Comparison of ENCODE assay signal across 8 cellular contexts in genomic region chr6:122399055-122399347, GRCh38. TPM values are rescaled to one million over a fixed set of nuclear protein-coding genes. Genes with fewer than 3 reads are reported as not detected.
DNase-seq lines count a peak whose midpoint lies in the region; ATAC-seq and TF ChIP-seq lines count a peak whose summit lies in the region.

No MANE protein-coding gene starts in this region.

- intact Hi-C loops in colonic mucosa (cut with DNase I): no loop called here

- peaks cover 11 to 23% (median 15%) of the 10 kb centered on the region in 10 experiments for H3K4me1 ChIP-seq in BLaER1 treated with 17β-estradiol and CSF1 and Interleukin-3, amounts not matched to agents 10 nM and 100 nM
- H3K4me1 ChIP-seq in colonic mucosa: peaks cover 5% of the 10 kb centered on the region

- peaks cover 0 to 32% (median 10%) of the 10 kb centered on the region in 11 experiments; a peak in 7 of 22 replicates for H4K20me1 ChIP-seq in BLaER1 treated with 17β-estradiol and CSF1 and Interleukin-3, amounts not matched to agents 10 nM and 100 nM
- no peaks in the 10 kb centered on the region for H4K20me1 ChIP-seq in neural cell (ENCODE audit: insufficient read depth)

- H3K9ac ChIP-seq in BLaER1 treated with 17β-estradiol and CSF1 and Interleukin-3, amounts not matched to agents 10 nM and 100 nM: peak overlapping the region in 6 of 11 experiments; percentile 27 to 60 (median 49); a peak in 8 of 22 replicates
- no peak overlapping the region for H3K9ac ChIP-seq in colonic mucosa (ENCODE audit: low read depth in 2 of 2, low read length in 2 of 2)
- H3K9ac ChIP-seq in neural cell (ENCODE audit: low read length): peak overlapping the region; percentile 58

- H3K4me3 ChIP-seq in BLaER1 treated with 17β-estradiol and CSF1 and Interleukin-3, amounts not matched to agents 10 nM and 100 nM: peak overlapping the region in 7 of 10 experiments; percentile 13 to 53 (median 39); a peak in 10 of 20 replicates
- H3K4me3 ChIP-seq in MG63 (peak overlapping the region; percentile 98), colonic mucosa (peak overlapping the region; percentile 90), neural cell (ENCODE audit: low read length) (peak overlapping the region; percentile 87)

- H3K9me2 ChIP-seq in neural cell (ENCODE audit: insufficient read depth, low read length): no peaks in the 10 kb centered on the region

- peaks cover 0 to 8% (median 0%) of the 10 kb centered on the region in 11 experiments; a peak in 3 of 22 replicates for H3K9me3 ChIP-seq in BLaER1 treated with 17β-estradiol and CSF1 and Interleukin-3, amounts not matched to agents 10 nM and 100 nM (replicated peaks in 1 of 11)
- H3K9me3 ChIP-seq in MG63 (no peaks in the 10 kb centered on the region), colonic mucosa (no peaks in the 10 kb centered on the region), neural cell (ENCODE audit: low read length) (no peaks in the 10 kb centered on the region)

- TF ChIP-seq CTCF in colonic mucosa (IDR thresholded peaks at IDR 0.05): no peak
- no peak for TF ChIP-seq CTCF in neural cell (IDR thresholded peaks at IDR 0.05; ENCODE audit: poor library complexity, severe bottlenecking)

- H3K27me3 ChIP-seq in BLaER1 treated with 17β-estradiol and CSF1 and Interleukin-3, amounts not matched to agents 10 nM and 100 nM: no peaks in the 10 kb centered on the region
- no peaks in the 10 kb centered on the region; the same call in 1 of the 2 replicates for H3K27me3 ChIP-seq in MG63
- H3K27me3 ChIP-seq in colonic mucosa: no peaks in the 10 kb centered on the region
- no peaks in the 10 kb centered on the region for H3K27me3 ChIP-seq in neural cell (ENCODE audit: insufficient read depth, low read depth, low read length)

- H3K4me2 ChIP-seq in BLaER1 treated with 17β-estradiol and CSF1 and Interleukin-3, amounts not matched to agents 10 nM and 100 nM: peak overlapping the region; percentile 23 to 80 (median 61); a peak in 20 of 22 replicates
- peak overlapping the region; percentile 74 for H3K4me2 ChIP-seq in neural cell (ENCODE audit: low read length)

- no peak for TF ChIP-seq RAD21 in neural cell (conservative IDR thresholded peaks at IDR 0.05)

- peak overlapping the region in 6 of 11 experiments; percentile 44 to 66 (median 52); a peak in 11 of 22 replicates for H3K27ac ChIP-seq in BLaER1 treated with 17β-estradiol and CSF1 and Interleukin-3, amounts not matched to agents 10 nM and 100 nM
- H3K27ac ChIP-seq in colonic mucosa: peak overlapping the region; percentile 56
- H3K27ac ChIP-seq in neural cell (ENCODE audit: low read length): peak overlapping the region; percentile 85

- TF ChIP-seq EP300 in neural cell (conservative IDR thresholded peaks at IDR 0.05; ENCODE audit: poor library complexity, severe bottlenecking): no peak

- H2AFZ ChIP-seq in neural cell (ENCODE audit: low read depth, low read length): peak overlapping the region; percentile 49

- ATAC-seq in GM21390 (IDR thresholded peaks at IDR 0.05; ENCODE audit: unreplicated experiment): no peak

- peaks cover 0 to 25% (median 4%) of the 10 kb centered on the region in 11 experiments; a peak in 8 of 22 replicates for H3K36me3 ChIP-seq in BLaER1 treated with 17β-estradiol and CSF1 and Interleukin-3, amounts not matched to agents 10 nM and 100 nM
- H3K36me3 ChIP-seq in MG63: no peaks in the 10 kb centered on the region; the same call in 1 of the 2 replicates
- H3K36me3 ChIP-seq in colonic mucosa: no peaks in the 10 kb centered on the region
- H3K36me3 ChIP-seq in neural cell (ENCODE audit: insufficient read depth, low read length): no peaks in the 10 kb centered on the region

- no peaks in the 10 kb centered on the region for H3F3A ChIP-seq in neural cell (ENCODE audit: insufficient read depth, low read length, poor library complexity, severe bottlenecking)

- DNase-seq in MG63 (no peak), colonic mucosa (no peak), SIG-M5 (lab: John Stamatoyannopoulos, UW) (no peak), globus pallidus (ENCODE audit: low spot score) (no peak), NCI-H2029 treated with DMSO at 0.1 percent for 48 hours (lab: John Stamatoyannopoulos, UW) (no peak)

- H3K79me2 ChIP-seq in neural cell (replicated peaks; ENCODE audit: insufficient read depth, low read length): peaks cover 40% of the 10 kb centered on the region

TF ChIP-seq in neural cell, 6 proteins besides CTCF, POLR2A, EP300 and RAD21:
- no peak for TF ChIP-seq MXI1 (conservative IDR thresholded peaks at IDR 0.05; ENCODE audit: poor library complexity, severe bottlenecking)
- peak; percentile 41 for TF ChIP-seq SMC3 (conservative IDR thresholded peaks at IDR 0.05; ENCODE audit: poor library complexity)
TF ChIP-seq in neural cell: peak in this region for 1.

RNA-seq across cellular contexts. Expression of gene HSF2, which starts 0.5 kb away (rescaled TPM):
- 13.3 and 15.6 TPM in 2 replicates for total RNA-seq in MG63 (2014; rRNA removed; shearing (Covaris generic); ENCODE audit: low replicate concordance)
- 1 to 10 TPM; 4.8 to 5.1 TPM for total RNA-seq in colonic mucosa
- polyA plus RNA-seq in neural cell: 135 and 153 TPM in 2 replicates
- 140 and 143 TPM in 2 replicates for polyA minus RNA-seq in neural cell

Comparison
In these comparisons a context has a peak if more than half of its experiments do, and no peak if none do; other contexts are left out.
1. H3K4me3 ChIP-seq: peak in every context shown above with its lines; median percentile 98 in MG63; 90 in colonic mucosa; 87 in neural cell; 39 in BLaER1 treated with 17β-estradiol and CSF1 and Interleukin-3, amounts not matched to agents 10 nM and 100 nM.
2. H3K9ac ChIP-seq: peak in BLaER1 treated with 17β-estradiol and CSF1 and Interleukin-3, amounts not matched to agents 10 nM and 100 nM (6 of 11) and neural cell (single experiment); none in colonic mucosa (0 of 2).
3. Peak in every context shown above with its lines, with median percentiles within 50 percentile points of each other: H3K27ac ChIP-seq.